17 cellular contexts compared by ENCODE assay signal in genomic region chr11:96708469-96708868, GRCh38.
DNase-seq lines count a peak whose midpoint lies in the region.
"Had no signal": no experiment of that assay in that cellular context is flagged by ENCODE, and none has a peak within 500 bp of the region (broad histone marks: within the 10 kb centered on the region; RNA-seq: fewer than 3 reads in every experiment).

No MANE protein-coding gene starts in this region.

- no peak overlapping the region for H2BK5ac ChIP-seq in mesenchymal stem cell (ENCODE audit: low read depth, low read length, poor library complexity, severe bottlenecking)

- no peak overlapping the region for H2AFZ ChIP-seq in mesenchymal stem cell (ENCODE audit: low read depth, low read length)

- no peak overlapping the region for H2BK15ac ChIP-seq in mesenchymal stem cell (ENCODE audit: low read depth, poor library complexity, severe bottlenecking)

- H3K4me1 ChIP-seq in mesenchymal stem cell (ENCODE audit: control insufficient read depth, insufficient read depth, low read depth, low read length), result no peaks in the 10 kb centered on the region

- no peak overlapping the region for H4K8ac ChIP-seq in mesenchymal stem cell (ENCODE audit: low read length)

- H3K27ac ChIP-seq in mesenchymal stem cell (ENCODE audit: low read length, poor library complexity, severe bottlenecking), result no peak overlapping the region
- H3K27ac ChIP-seq: 22Rv1 had no signal

- no peak overlapping the region for H3K9ac ChIP-seq in mesenchymal stem cell (ENCODE audit: low read length)

- no peak overlapping the region for H3K23ac ChIP-seq in mesenchymal stem cell (ENCODE audit: low read length in 2 of 2)

- H3K36me3 ChIP-seq in mesenchymal stem cell (ENCODE audit: control insufficient read depth in 1 of 2, insufficient read depth in 2 of 2, low read depth in 1 of 2, low read length in 2 of 2), result no peaks in the 10 kb centered on the region

- no peaks in the 10 kb centered on the region for H3K9me3 ChIP-seq in mesenchymal stem cell (ENCODE audit: control insufficient read depth, low read length)

- no peak overlapping the region for H3K4me3 ChIP-seq in mesenchymal stem cell (ENCODE audit: insufficient read depth in 1 of 2, low read depth in 1 of 2, low read length in 2 of 2)

- DNase-seq in DMS 273 (lab: John Stamatoyannopoulos, UW; ENCODE audit: unreplicated experiment) (peak; percentile 41), DMS 273 treated with DMSO at 0.1 percent for 48 hours (lab: John Stamatoyannopoulos, UW) (no peak), NCI-H2171 (lab: John Stamatoyannopoulos, UW) (peak; percentile 74), SHP77 (lab: John Stamatoyannopoulos, UW) (peak; percentile 56 to 69), mesenchymal stem cell (peak; percentile 25), NAMALWA (ENCODE audit: low spot score) (no peak), COLO829 (ENCODE audit: low spot score) (no peak), DMS114 treated with DMSO at 0.1 percent for 48 hours (lab: John Stamatoyannopoulos, UW; ENCODE audit: unreplicated experiment) (no peak)
- DNase-seq: CD8-positive, alpha-beta T cell; H7; IMR-90; Kasumi-1; NCI-H146; NCI-H510A; NK-92 treated with Interleukin-12 subunit alpha and Interleukin-12 subunit beta, amount 100 ng/mL, for 24 hours; SIG-M5 had no signal

- H2AK5ac ChIP-seq in mesenchymal stem cell (ENCODE audit: low read length, severe bottlenecking), result no peak overlapping the region

- H3K14ac ChIP-seq in mesenchymal stem cell (ENCODE audit: low read length in 2 of 2), result peak overlapping the region in 1 of 2 experiments; percentile 9

- no peak overlapping the region for H3K4me2 ChIP-seq in mesenchymal stem cell (ENCODE audit: low read length, poor library complexity, severe bottlenecking)

- H2BK12ac ChIP-seq in mesenchymal stem cell (ENCODE audit: low read length in 2 of 2), result no peak overlapping the region

- no peak overlapping the region for H2BK120ac ChIP-seq in mesenchymal stem cell (ENCODE audit: low read depth, low read length)

- H3K79me1 ChIP-seq in mesenchymal stem cell (replicated peaks; ENCODE audit: low read length, poor library complexity, severe bottlenecking), result no peaks in the 10 kb centered on the region

- no peak overlapping the region for H3K4ac ChIP-seq in mesenchymal stem cell (ENCODE audit: low read depth in 1 of 2, low read length in 2 of 2)

- H4K91ac ChIP-seq in mesenchymal stem cell (ENCODE audit: low read length), result no peak overlapping the region

- H3K18ac ChIP-seq in mesenchymal stem cell (ENCODE audit: low read depth in 1 of 2, low read length in 2 of 2), result no peak overlapping the region

- WGBS in mesenchymal stem cell, result 18% methylated on average over 2 of the region's 3 CpGs

- H3K27me3 ChIP-seq in mesenchymal stem cell (ENCODE audit: control insufficient read depth in 1 of 2, insufficient read depth in 1 of 2, low read length in 2 of 2), result no peaks in the 10 kb centered on the region

Comparison
In these comparisons a context has a peak if more than half of its experiments do, and no peak if none do; other contexts are left out.
1. DNase-seq: peak in DMS 273 (single experiment), NCI-H2171 (single experiment), SHP77 (2 of 2) and mesenchymal stem cell (single experiment); none in DMS 273 treated with DMSO at 0.1 percent for 48 hours (single experiment), NAMALWA (single experiment), COLO829 (single experiment) and DMS114 treated with DMSO at 0.1 percent for 48 hours (single experiment).